Comparison of ENCODE assay signal across 32 cellular contexts in genomic region chrX:114181195-114181594, GRCh38.
"Had no signal": no experiment of that assay in that cellular context is flagged by ENCODE, and none has a peak within 500 bp of the region (broad histone marks: within the 10 kb centered on the region; RNA-seq: fewer than 3 reads in every experiment).

No MANE protein-coding gene starts in this region.

- ATAC-seq: activated CD8-positive, alpha-beta T cell treated with anti-CD3 and anti-CD28 coated beads for 36 hours; activated naive CD4-positive, alpha-beta T cell treated with anti-CD3 and anti-CD28 coated beads, Interleukin-2, amount 50 U/mL, for 72 hours; activated T-cell treated with anti-CD3 and anti-CD28 coated beads, Interleukin-2, amount 50 U/mL, for 4 hours; activated T-cell treated with anti-CD3 and anti-CD28 coated beads, Interleukin-2, amount 50 U/mL, for 72 hours; activated T-helper 17 cell treated with anti-CD3 and anti-CD28 coated beads, Interleukin-2, amount 50 U/mL, for 72 hours; body of pancreas; T-helper 17 cell had no signal

- H3K27me3 ChIP-seq: body of pancreas, brain microvascular endothelial cell had no signal

- H3K36me3 ChIP-seq: adrenal gland, brain microvascular endothelial cell, breast epithelium had no signal

- FAIRE-seq: colon, TTC549 had no signal

- H3K4me1 ChIP-seq: adrenal gland, body of pancreas, breast epithelium had no signal

- H3K4me3 ChIP-seq: adrenal gland, body of pancreas, breast epithelium had no signal

- H3K27ac ChIP-seq: adrenal gland, body of pancreas, brain microvascular endothelial cell, breast epithelium, VCaP had no signal

- H3K9me3 ChIP-seq: adrenal gland, body of pancreas had no signal

- DNase-seq: activated B cell treated with CpG ODN at 0.5 μM for 24 hours; activated CD4-positive, alpha-beta memory T cell treated with anti-CD3 and anti-CD28 coated beads for 36 hours; activated CD4-positive, alpha-beta T cell treated with anti-CD3 and anti-CD28 coated beads for 4 hours; activated CD4-positive, alpha-beta T cell treated with anti-CD3 and anti-CD28 coated beads, Interleukin-2, amount 10 ng/mL, durations not matched to agents 24 days and 14 days; activated CD4-positive, alpha-beta T cell treated with anti-CD3 and anti-CD28 coated beads, Interleukin-2, amount 50 U/mL, for 1 hour; activated CD4-positive, alpha-beta T cell treated with anti-CD3 and anti-CD28 coated beads, Interleukin-2, amount 50 U/mL, for 4 hours; activated CD4-positive, CD25-positive, alpha-beta regulatory T cell treated with anti-CD3 and anti-CD28 coated beads, Interleukin-2, amount 50 U/mL, for 72 hours; activated CD8-positive, alpha-beta memory T cell treated with anti-CD3 and anti-CD28 coated beads, Interleukin-2, amount 50 U/mL, for 4 hours; activated CD8-positive, alpha-beta T cell treated with anti-CD3 and anti-CD28 coated beads for 36 hours; activated effector memory CD4-positive, alpha-beta T cell treated with anti-CD3 and anti-CD28 coated beads, Interleukin-2, amount 50 U/mL, for 16 hours; activated gamma-delta T cell treated with Interleukin-2 at 50 U/mL for 16 hours; activated naive CD4-positive, alpha-beta T cell; activated naive CD4-positive, alpha-beta T cell treated with anti-CD3 and anti-CD28 coated beads for 36 hours; activated naive CD4-positive, alpha-beta T cell treated with anti-CD3 and anti-CD28 coated beads, Interleukin-2, amount 50 U/mL, for 16 hours; activated naive CD8-positive, alpha-beta T cell treated with anti-CD3 and anti-CD28 coated beads for 36 hours; activated T-cell treated with anti-CD3 and anti-CD28 coated beads for 4 hours; activated T-cell treated with anti-CD3 and anti-CD28 coated beads, Interleukin-2, amount 50 U/mL, for 1 hour; activated T-cell treated with anti-CD3 and anti-CD28 coated beads, Interleukin-2, amount 50 U/mL, for 4 hours; activated T-cell treated with anti-CD3 and anti-CD28 coated beads, Interleukin-2, amount 50 U/mL, for 72 hours; adrenal gland; amniotic stem cell; aorta; body of pancreas; brain microvascular endothelial cell; central memory CD4-positive, alpha-beta T cell; T-helper 17 cell had no signal
